In the genomic region with DNA sequence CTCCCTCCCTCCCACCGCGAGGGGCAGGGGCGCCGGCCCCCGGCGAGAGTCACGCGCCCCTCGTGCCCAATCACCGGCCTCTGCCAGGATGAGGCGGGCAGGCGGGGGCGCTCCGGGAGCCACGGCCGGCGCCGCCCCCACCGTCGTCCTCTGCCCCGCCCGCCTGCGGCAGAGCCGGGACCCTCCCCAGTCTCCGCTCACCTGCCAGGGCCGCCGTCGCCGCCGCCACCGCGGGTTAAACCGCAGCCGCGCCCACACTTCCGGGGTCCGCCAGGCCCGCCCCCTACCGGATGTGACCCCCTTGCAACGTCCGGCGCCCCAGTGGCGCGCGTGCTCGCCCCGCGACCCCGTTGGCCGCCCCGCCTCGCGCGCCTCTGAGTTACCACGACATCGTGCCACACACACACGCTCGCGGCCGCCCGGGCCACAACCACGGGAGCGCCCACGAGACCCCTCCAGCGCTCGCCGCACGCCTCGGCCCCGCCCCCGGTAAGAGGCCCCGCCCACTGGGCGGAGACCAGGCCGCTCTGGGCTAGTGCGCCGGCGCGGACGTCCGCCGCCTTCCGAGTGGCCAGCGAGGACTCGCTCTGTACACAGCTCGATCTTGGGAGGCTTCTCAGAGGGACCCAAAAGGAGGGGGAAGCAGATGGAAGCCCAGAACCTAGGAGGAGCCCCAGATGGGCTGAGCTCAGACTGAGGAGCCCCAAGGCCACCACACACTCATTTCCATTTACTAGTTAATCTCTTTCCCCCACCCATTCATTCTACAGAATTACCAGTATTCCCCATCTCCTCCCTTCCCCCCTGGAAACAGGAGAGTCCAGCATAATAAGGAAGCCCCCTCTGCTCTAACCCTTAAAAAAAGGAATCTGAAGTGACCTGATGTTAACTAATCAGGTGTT, we compare ENCODE assay signal across 8 cellular contexts. TPM values are rescaled to one million over a fixed set of nuclear protein-coding genes. Genes with fewer than 3 reads are reported as not detected.
A peak's percentile ranks its signal among the peaks of the same experiment; 100 is the strongest.
DNase-seq lines count a peak whose midpoint lies in the region; ATAC-seq, FAIRE-seq and TF ChIP-seq lines count a peak whose summit lies in the region.

A gene (minus strand): TSS at position 237 of the 902 bp plus-strand sequence. CDS start 22,597 bp downstream, outside the sequence.

- TF ChIP-seq POLR2A in GM18505 (IDR thresholded peaks at IDR 0.05; ENCODE audit: borderline replicate concordance, extremely low read depth, insufficient read depth, insufficient read length): peak; percentile 89

- intact Hi-C loops in left ventricle myocardium superior (cut with micrococcal nuclease): no loop called here

- peak; percentile 51 for DNase-seq in NCI-H1694 treated with DMSO at 0.1 percent for 48 hours (lab: John Stamatoyannopoulos, UW)
- DNase-seq in T-helper 2 cell: peak; percentile 83 to 97 (median 86)
- peak; percentile 41 to 97 (median 87) for DNase-seq in anterior cingulate cortex (lab: John Stamatoyannopoulos, UW)
- DNase-seq in left ventricle myocardium superior: peak; percentile 94
- peak; percentile 35 for DNase-seq in pulmonary artery endothelial cell (ENCODE audit: low read depth, low spot score)
- peak; percentile 97 for DNase-seq in urothelium cell line (ENCODE audit: low spot score)

- ATAC-seq in GM18505 (IDR thresholded peaks at IDR 0.05; ENCODE audit: unreplicated experiment) (peak; percentile 76), HG02938 (IDR thresholded peaks at IDR 0.05; ENCODE audit: unreplicated experiment) (peak; percentile 67), left ventricle myocardium superior (peak; percentile 97)

- no peak for FAIRE-seq in urothelium cell line (lab: Jason Lieb, UNC)

RNA-seq across cellular contexts. Expression of the gene that starts here (rescaled TPM):
- 15.8 TPM for total RNA-seq in left ventricle myocardium superior
- 11.0 and 12.5 TPM in 2 replicates for total RNA-seq in pulmonary artery endothelial cell

Comparison
In these comparisons a context has a peak if more than half of its experiments do, and no peak if none do; other contexts are left out.
1. Peak in every context shown above with its lines: DNase-seq and ATAC-seq.
2. DNase-seq: peak in every context shown above with its lines; median percentile 97 in urothelium cell line; 94 in left ventricle myocardium superior; 87 in anterior cingulate cortex; 86 in T-helper 2 cell; 51 in NCI-H1694 treated with DMSO at 0.1 percent for 48 hours; 35 in pulmonary artery endothelial cell.